In genomic region chr6:52361347-52361944, GRCh38 we compare ENCODE assay signal across 2 cellular contexts.
TF ChIP-seq lines count a peak whose summit lies in the region.

No MANE protein-coding gene starts in this region.

TF ChIP-seq in HEK293, 187 proteins besides CTCF, POLR2A, EP300 and RAD21 (continues in another document):
- TF ChIP-seq, protein P1, sequence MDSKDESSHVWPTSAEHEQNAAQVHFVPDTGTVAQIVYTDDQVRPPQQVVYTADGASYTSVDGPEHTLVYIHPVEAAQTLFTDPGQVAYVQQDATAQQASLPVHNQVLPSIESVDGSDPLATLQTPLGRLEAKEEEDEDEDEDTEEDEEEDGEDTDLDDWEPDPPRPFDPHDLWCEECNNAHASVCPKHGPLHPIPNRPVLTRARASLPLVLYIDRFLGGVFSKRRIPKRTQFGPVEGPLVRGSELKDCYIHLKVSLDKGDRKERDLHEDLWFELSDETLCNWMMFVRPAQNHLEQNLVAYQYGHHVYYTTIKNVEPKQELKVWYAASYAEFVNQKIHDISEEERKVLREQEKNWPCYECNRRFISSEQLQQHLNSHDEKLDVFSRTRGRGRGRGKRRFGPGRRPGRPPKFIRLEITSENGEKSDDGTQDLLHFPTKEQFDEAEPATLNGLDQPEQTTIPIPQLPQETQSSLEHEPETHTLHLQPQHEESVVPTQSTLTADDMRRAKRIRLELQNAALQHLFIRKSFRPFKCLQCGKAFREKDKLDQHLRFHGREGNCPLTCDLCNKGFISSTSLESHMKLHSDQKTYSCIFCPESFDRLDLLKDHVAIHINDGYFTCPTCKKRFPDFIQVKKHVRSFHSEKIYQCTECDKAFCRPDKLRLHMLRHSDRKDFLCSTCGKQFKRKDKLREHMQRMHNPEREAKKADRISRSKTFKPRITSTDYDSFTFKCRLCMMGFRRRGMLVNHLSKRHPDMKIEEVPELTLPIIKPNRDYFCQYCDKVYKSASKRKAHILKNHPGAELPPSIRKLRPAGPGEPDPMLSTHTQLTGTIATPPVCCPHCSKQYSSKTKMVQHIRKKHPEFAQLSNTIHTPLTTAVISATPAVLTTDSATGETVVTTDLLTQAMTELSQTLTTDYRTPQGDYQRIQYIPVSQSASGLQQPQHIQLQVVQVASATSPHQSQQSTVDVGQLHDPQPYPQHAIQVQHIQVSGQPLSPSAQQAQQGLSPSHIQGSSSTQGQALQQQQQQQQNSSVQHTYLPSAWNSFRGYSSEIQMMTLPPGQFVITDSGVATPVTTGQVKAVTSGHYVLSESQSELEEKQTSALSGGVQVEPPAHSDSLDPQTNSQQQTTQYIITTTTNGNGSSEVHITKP (tag by site-specific recombination; IDR thresholded peaks at IDR 0.05), result no peak
- TF ChIP-seq ZNF324 (tag by site-specific recombination; IDR thresholded peaks at IDR 0.05), result no peak
- peak; percentile 48 for TF ChIP-seq ZNF335 (tag by site-specific recombination; conservative IDR thresholded peaks at IDR 0.05)
- peak; percentile 30; the same call in 1 of the 2 replicates for TF ChIP-seq ZNF692 (tag by site-specific recombination; IDR thresholded peaks at IDR 0.05)
- peak; percentile 18; the same call in 1 of the 2 replicates for TF ChIP-seq ZNF600 (tag by site-specific recombination; IDR thresholded peaks at IDR 0.05)
- TF ChIP-seq ZFP69B (tag by site-specific recombination; IDR thresholded peaks at IDR 0.05), result 0 out of 2 replicates have a peak, but pooled peaks have one; percentile 19
- 0 out of 2 replicates have a peak, but pooled peaks have one; percentile 38 for TF ChIP-seq EGR2 (tag by site-specific recombination; IDR thresholded peaks at IDR 0.05; ENCODE audit: low read depth)
- peak; percentile 20; the same call in 1 of the 2 replicates for TF ChIP-seq ZNF501 (tag by site-specific recombination; IDR thresholded peaks at IDR 0.05)
- peak; percentile 51; the same call in 1 of the 2 replicates for TF ChIP-seq ZNF629 (tag by site-specific recombination; IDR thresholded peaks at IDR 0.05)
- 0 out of 2 replicates have a peak, but pooled peaks have one; percentile 10 for TF ChIP-seq PRDM1 (tag by site-specific recombination; IDR thresholded peaks at IDR 0.05)
- TF ChIP-seq ZNF18 (tag by site-specific recombination; IDR thresholded peaks at IDR 0.05), result 0 out of 2 replicates have a peak, but pooled peaks have one; percentile 33
- TF ChIP-seq ZFP41 (tag by site-specific recombination; IDR thresholded peaks at IDR 0.05; ENCODE audit: borderline replicate concordance), result no peak
- 0 out of 2 replicates have a peak, but pooled peaks have one; percentile 7 for TF ChIP-seq ZBTB1 (tag by site-specific recombination; IDR thresholded peaks at IDR 0.05)
- TF ChIP-seq WT1 (tag by site-specific recombination; IDR thresholded peaks at IDR 0.05), result peak; percentile 54
- peak; percentile 59; the same call in 1 of the 2 replicates for TF ChIP-seq ZFHX2 (tag by site-specific recombination; conservative IDR thresholded peaks at IDR 0.05)
- TF ChIP-seq KLF1 (tag by site-specific recombination; IDR thresholded peaks at IDR 0.05), result peak; percentile 94
- no peak for TF ChIP-seq ZNF350 (tag by site-specific recombination; IDR thresholded peaks at IDR 0.05)
- TF ChIP-seq ZNF24 (tag by site-specific recombination; IDR thresholded peaks at IDR 0.05), result peak; percentile 37; the same call in 1 of the 2 replicates
- no peak for TF ChIP-seq ZNF157 (tag by site-specific recombination; IDR thresholded peaks at IDR 0.05)
- TF ChIP-seq ZBTB8A (tag by site-specific recombination; IDR thresholded peaks at IDR 0.05), result peak; percentile 54; the same call in 1 of the 2 replicates
- TF ChIP-seq ZEB2 (tag by site-specific recombination; IDR thresholded peaks at IDR 0.05), result peak; percentile 56
- peak; percentile 14; the same call in 1 of the 2 replicates for TF ChIP-seq ATF2 (tag by site-specific recombination; IDR thresholded peaks at IDR 0.05; ENCODE audit: low read depth)
- no peak; the same call in 1 of the 2 replicates for TF ChIP-seq ZBTB17 (tag by site-specific recombination; IDR thresholded peaks at IDR 0.05)

TF ChIP-seq in HepG2, 621 proteins besides CTCF, POLR2A, EP300 and RAD21 (continues in another document):
- TF ChIP-seq MED13 (CRISPR knock-in tag; IDR thresholded peaks at IDR 0.05) (no peak), ZNF44 (CRISPR knock-in tag; IDR thresholded peaks at IDR 0.05) (no peak), DZIP1 (CRISPR knock-in tag; IDR thresholded peaks at IDR 0.05) (no peak), FOXO4 (CRISPR knock-in tag; conservative IDR thresholded peaks at IDR 0.05) (0 out of 2 replicates have a peak, but pooled peaks have one; percentile 29), NFYB (CRISPR knock-in tag; IDR thresholded peaks at IDR 0.05) (no peak), HNRNPK (IDR thresholded peaks at IDR 0.05; ENCODE audit: low read depth, low read length, poor library complexity, severe bottlenecking) (no peak), IKZF5 (CRISPR knock-in tag; IDR thresholded peaks at IDR 0.05) (0 out of 2 replicates have a peak, but pooled peaks have one; percentile 52), HIVEP1 (CRISPR knock-in tag; IDR thresholded peaks at IDR 0.05) (0 out of 2 replicates have a peak, but pooled peaks have one; percentile 38), ZNF230 (CRISPR knock-in tag; IDR thresholded peaks at IDR 0.05) (0 out of 2 replicates have a peak, but pooled peaks have one; percentile 7), AKAP8 (CRISPR knock-in tag; IDR thresholded peaks at IDR 0.05) (no peak), ZSCAN25 (CRISPR knock-in tag; IDR thresholded peaks at IDR 0.05) (0 out of 2 replicates have a peak, but pooled peaks have one; percentile 7), ZNF678 (CRISPR knock-in tag; IDR thresholded peaks at IDR 0.05) (0 out of 2 replicates have a peak, but pooled peaks have one; percentile 53), ZFP36L1 (CRISPR knock-in tag; IDR thresholded peaks at IDR 0.05) (no peak), THRA (CRISPR knock-in tag; IDR thresholded peaks at IDR 0.05; ENCODE audit: borderline replicate concordance) (0 out of 2 replicates have a peak, but pooled peaks have one; percentile 2), FOXO1 (CRISPR knock-in tag; IDR thresholded peaks at IDR 0.05) (0 out of 2 replicates have a peak, but pooled peaks have one; percentile 4), ZNF232 (CRISPR knock-in tag; IDR thresholded peaks at IDR 0.05; ENCODE audit: borderline replicate concordance) (0 out of 2 replicates have a peak, but pooled peaks have one; percentile 22), ZFP90 (CRISPR knock-in tag; IDR thresholded peaks at IDR 0.05; ENCODE audit: borderline replicate concordance) (0 out of 2 replicates have a peak, but pooled peaks have one; percentile 3), CREB1 (IDR thresholded peaks at IDR 0.05) (no peak), CREB1 (CRISPR knock-in tag; IDR thresholded peaks at IDR 0.05) (0 out of 2 replicates have a peak, but pooled peaks have one; percentile 21), ZNF570 (CRISPR knock-in tag; IDR thresholded peaks at IDR 0.05; ENCODE audit: borderline replicate concordance) (no peak), GTF3A (CRISPR knock-in tag; conservative IDR thresholded peaks at IDR 0.05) (no peak), ASH2L (IDR thresholded peaks at IDR 0.05; ENCODE audit: insufficient read length, low read depth, low read length) (peak; percentile 69), CBX5 (CRISPR knock-in tag; IDR thresholded peaks at IDR 0.05; ENCODE audit: borderline replicate concordance) (0 out of 2 replicates have a peak, but pooled peaks have one; percentile 8)
- TF ChIP-seq, protein P2, sequence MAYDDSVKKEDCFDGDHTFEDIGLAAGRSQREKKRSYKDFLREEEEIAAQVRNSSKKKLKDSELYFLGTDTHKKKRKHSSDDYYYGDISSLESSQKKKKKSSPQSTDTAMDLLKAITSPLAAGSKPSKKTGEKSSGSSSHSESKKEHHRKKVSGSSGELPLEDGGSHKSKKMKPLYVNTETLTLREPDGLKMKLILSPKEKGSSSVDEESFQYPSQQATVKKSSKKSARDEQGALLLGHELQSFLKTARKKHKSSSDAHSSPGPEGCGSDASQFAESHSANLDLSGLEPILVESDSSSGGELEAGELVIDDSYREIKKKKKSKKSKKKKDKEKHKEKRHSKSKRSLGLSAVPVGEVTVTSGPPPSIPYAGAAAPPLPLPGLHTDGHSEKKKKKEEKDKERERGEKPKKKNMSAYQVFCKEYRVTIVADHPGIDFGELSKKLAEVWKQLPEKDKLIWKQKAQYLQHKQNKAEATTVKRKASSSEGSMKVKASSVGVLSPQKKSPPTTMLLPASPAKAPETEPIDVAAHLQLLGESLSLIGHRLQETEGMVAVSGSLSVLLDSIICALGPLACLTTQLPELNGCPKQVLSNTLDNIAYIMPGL (CRISPR knock-in tag; IDR thresholded peaks at IDR 0.05; ENCODE audit: borderline replicate concordance in 1 of 2, low read depth in 1 of 2), result peak in 1 of 2 experiments; percentile 2; a peak in 1 of 4 replicates
- TF ChIP-seq, protein P3, sequence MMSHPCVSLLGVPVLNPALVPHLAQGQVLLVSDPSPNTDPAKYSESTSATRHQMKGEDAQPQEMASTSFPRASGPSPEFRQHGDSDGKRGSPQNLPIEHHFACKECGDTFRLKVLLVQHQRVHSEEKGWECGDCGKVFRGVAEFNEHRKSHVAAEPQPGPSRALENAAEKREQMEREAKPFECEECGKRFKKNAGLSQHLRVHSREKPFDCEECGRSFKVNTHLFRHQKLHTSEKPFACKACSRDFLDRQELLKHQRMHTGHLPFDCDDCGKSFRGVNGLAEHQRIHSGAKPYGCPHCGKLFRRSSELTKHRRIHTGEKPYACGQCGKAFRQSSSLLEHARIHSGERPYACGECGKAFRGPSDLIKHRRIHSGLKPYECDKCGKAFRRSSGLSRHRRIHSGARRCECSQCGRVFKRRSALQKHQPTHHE (CRISPR knock-in tag; IDR thresholded peaks at IDR 0.05; ENCODE audit: borderline replicate concordance), result 0 out of 2 replicates have a peak, but pooled peaks have one; percentile 11
- TF ChIP-seq, protein P4, sequence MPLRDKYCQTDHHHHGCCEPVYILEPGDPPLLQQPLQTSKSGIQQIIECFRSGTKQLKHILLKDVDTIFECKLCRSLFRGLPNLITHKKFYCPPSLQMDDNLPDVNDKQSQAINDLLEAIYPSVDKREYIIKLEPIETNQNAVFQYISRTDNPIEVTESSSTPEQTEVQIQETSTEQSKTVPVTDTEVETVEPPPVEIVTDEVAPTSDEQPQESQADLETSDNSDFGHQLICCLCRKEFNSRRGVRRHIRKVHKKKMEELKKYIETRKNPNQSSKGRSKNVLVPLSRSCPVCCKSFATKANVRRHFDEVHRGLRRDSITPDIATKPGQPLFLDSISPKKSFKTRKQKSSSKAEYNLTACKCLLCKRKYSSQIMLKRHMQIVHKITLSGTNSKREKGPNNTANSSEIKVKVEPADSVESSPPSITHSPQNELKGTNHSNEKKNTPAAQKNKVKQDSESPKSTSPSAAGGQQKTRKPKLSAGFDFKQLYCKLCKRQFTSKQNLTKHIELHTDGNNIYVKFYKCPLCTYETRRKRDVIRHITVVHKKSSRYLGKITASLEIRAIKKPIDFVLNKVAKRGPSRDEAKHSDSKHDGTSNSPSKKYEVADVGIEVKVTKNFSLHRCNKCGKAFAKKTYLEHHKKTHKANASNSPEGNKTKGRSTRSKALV (CRISPR knock-in tag; IDR thresholded peaks at IDR 0.05), result no peak
- TF ChIP-seq, protein P5, sequence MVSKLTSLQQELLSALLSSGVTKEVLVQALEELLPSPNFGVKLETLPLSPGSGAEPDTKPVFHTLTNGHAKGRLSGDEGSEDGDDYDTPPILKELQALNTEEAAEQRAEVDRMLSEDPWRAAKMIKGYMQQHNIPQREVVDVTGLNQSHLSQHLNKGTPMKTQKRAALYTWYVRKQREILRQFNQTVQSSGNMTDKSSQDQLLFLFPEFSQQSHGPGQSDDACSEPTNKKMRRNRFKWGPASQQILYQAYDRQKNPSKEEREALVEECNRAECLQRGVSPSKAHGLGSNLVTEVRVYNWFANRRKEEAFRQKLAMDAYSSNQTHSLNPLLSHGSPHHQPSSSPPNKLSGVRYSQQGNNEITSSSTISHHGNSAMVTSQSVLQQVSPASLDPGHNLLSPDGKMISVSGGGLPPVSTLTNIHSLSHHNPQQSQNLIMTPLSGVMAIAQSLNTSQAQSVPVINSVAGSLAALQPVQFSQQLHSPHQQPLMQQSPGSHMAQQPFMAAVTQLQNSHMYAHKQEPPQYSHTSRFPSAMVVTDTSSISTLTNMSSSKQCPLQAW (CRISPR knock-in tag; IDR thresholded peaks at IDR 0.05), result peak; percentile 51; the same call in 1 of the 2 replicates
